25 cellular contexts compared by ENCODE assay signal in genomic region chr20:4131911-4132310, GRCh38.
"Had no signal": no experiment of that assay in that cellular context is flagged by ENCODE, and none has a peak within 500 bp of the region (broad histone marks: within the 10 kb centered on the region; RNA-seq: fewer than 3 reads in every experiment).

No MANE protein-coding gene starts in this region.

- H3K27me3 ChIP-seq: vagina had no signal

- H3K4me3 ChIP-seq: adrenal gland, heart right ventricle, left ventricle myocardium inferior, suprapubic skin, transverse colon, vagina had no signal

- ATAC-seq: activated CD8-positive, alpha-beta T cell treated with anti-CD3 and anti-CD28 coated beads, Interleukin-2, amount 10 ng/mL, durations not matched to agents 7 days and 5 days; esophagus mucosa; heart right ventricle; stimulated activated naive CD8-positive, alpha-beta T cell treated with anti-CD3 and anti-CD28 coated beads, Interleukin-15, Interleukin-2, amounts not matched to agents 100 U/mL and 50 U/mL, for 24 hours; T-helper 17 cell had no signal

- H3K27ac Mint-ChIP-seq: activated CD8-positive, alpha-beta T cell treated with anti-CD3 and anti-CD28 coated beads, Interleukin-2, amount 10 ng/mL, durations not matched to agents 7 days and 5 days; activated naive CD4-positive, alpha-beta T cell treated with anti-CD3 and anti-CD28 coated beads, Interleukin-2, amount 50 U/mL, for 72 hours; immature natural killer cell; naive B cell; T-helper 17 cell had no signal

- H3K4me1 Mint-ChIP-seq: naive B cell, neural crest cell had no signal

- H3K27ac ChIP-seq: adrenal gland, heart right ventricle, left ventricle myocardium inferior, suprapubic skin, transverse colon, vagina had no signal

- H3K36me3 Mint-ChIP-seq: activated naive CD4-positive, alpha-beta T cell treated with anti-CD3 and anti-CD28 coated beads, Interleukin-2, amount 50 U/mL, for 72 hours; immature natural killer cell; naive B cell had no signal

- H3K9me3 Mint-ChIP-seq: activated naive CD4-positive, alpha-beta T cell treated with anti-CD3 and anti-CD28 coated beads, Interleukin-2, amount 50 U/mL, for 72 hours; activated T-cell treated with anti-CD3 and anti-CD28 coated beads, Interleukin-2, amount 50 U/mL, for 24 hours; immature natural killer cell; naive B cell had no signal

- H3K4me1 ChIP-seq: left ventricle myocardium inferior, suprapubic skin had no signal

- H3K36me3 ChIP-seq: adrenal gland, heart right ventricle, left ventricle myocardium inferior, suprapubic skin, transverse colon, vagina had no signal

- H3K9me3 ChIP-seq: adrenal gland, heart right ventricle, left ventricle myocardium inferior, suprapubic skin, transverse colon, vagina had no signal

- DNase-seq: activated CD4-positive, alpha-beta T cell treated with anti-CD3 and anti-CD28 coated beads for 48 hours; activated CD4-positive, CD25-positive, alpha-beta regulatory T cell; activated CD8-positive, alpha-beta T cell treated with anti-CD3 and anti-CD28 coated beads, Interleukin-2, amount 10 ng/mL, durations not matched to agents 7 days and 5 days; activated effector memory CD4-positive, alpha-beta T cell treated with anti-CD3 and anti-CD28 coated beads, Interleukin-2, amount 50 U/mL, for 16 hours; activated T-cell treated with anti-CD3 and anti-CD28 coated beads, Interleukin-2, amount 50 U/mL, for 24 hours; adrenal gland; cerebellar nuclear complex; cortex of kidney; heart right ventricle; immature natural killer cell; kidney glomerular epithelial cell; left ventricle myocardium inferior; naive B cell; retina; stimulated activated CD4-positive, alpha-beta T cell treated with anti-CD3 and anti-CD28 coated beads, Interleukin-12 subunit alpha, Interleukin-12 subunit beta, amount 100 ng/mL, for 4 hours; stimulated activated CD4-positive, alpha-beta T cell treated with anti-CD3 and anti-CD28 coated beads, Interleukin-1b, Interleukin-23, amount 100 ng/mL, for 48 hours; stimulated activated CD8-positive, alpha-beta memory T cell treated with anti-CD3 and anti-CD28 coated beads, Interleukin-4, amount 100 ng/mL, for 48 hours; stimulated activated naive CD8-positive, alpha-beta T cell treated with anti-CD3 and anti-CD28 coated beads, Interleukin-15, Interleukin-2, amounts not matched to agents 100 U/mL and 50 U/mL, for 24 hours; T-helper 17 cell; transverse colon had no signal

- H3K4me3 Mint-ChIP-seq: activated CD8-positive, alpha-beta T cell treated with anti-CD3 and anti-CD28 coated beads, Interleukin-2, amount 10 ng/mL, durations not matched to agents 7 days and 5 days; activated T-cell treated with anti-CD3 and anti-CD28 coated beads, Interleukin-2, amount 50 U/mL, for 24 hours; immature natural killer cell; naive B cell; neural crest cell; T-helper 17 cell had no signal
